8 cellular contexts compared by ENCODE assay signal in genomic region chr17:27466748-27467375, GRCh38. TPM values are rescaled to one million over a fixed set of nuclear protein-coding genes. Genes with fewer than 3 reads are reported as not detected.
DNase-seq lines count a peak whose midpoint lies in the region; ATAC-seq and FAIRE-seq lines count a peak whose summit lies in the region.

No MANE protein-coding gene starts in this region.

- no peak overlapping the region for H3K4me2 ChIP-seq in neuronal stem cell (ENCODE audit: insufficient read depth, low read length, poor library complexity, severe bottlenecking)

- H3K14ac ChIP-seq in neuronal stem cell (ENCODE audit: low read length) = no peak overlapping the region

- H3K4ac ChIP-seq in neuronal stem cell (ENCODE audit: low read length) = no peak overlapping the region

- peaks cover 3% of the 10 kb centered on the region for H3K79me1 ChIP-seq in neuronal stem cell (ENCODE audit: low read depth, low read length)

- no peaks in the 10 kb centered on the region for H3K36me3 ChIP-seq in SK-N-MC (ENCODE audit: insufficient read depth, low read length)
- H3K36me3 ChIP-seq in neuronal stem cell (replicated peaks in 1 of 2; ENCODE audit: control insufficient read depth in 2 of 2, insufficient read depth in 2 of 2, low read length in 2 of 2) = no peaks in the 10 kb centered on the region

- H2AFZ ChIP-seq in neuronal stem cell (ENCODE audit: low read length) = no peak overlapping the region

- H2BK120ac ChIP-seq in neuronal stem cell (ENCODE audit: low read depth, low read length) = no peak overlapping the region

- H3K9me3 ChIP-seq in SK-N-MC (ENCODE audit: low read depth, low read length) = no peaks in the 10 kb centered on the region
- no peaks in the 10 kb centered on the region for H3K9me3 ChIP-seq in neuronal stem cell (replicated peaks in 1 of 2; ENCODE audit: control insufficient read depth in 2 of 2, insufficient read depth in 1 of 2, low read depth in 1 of 2, low read length in 2 of 2)

- H3K23ac ChIP-seq in neuronal stem cell (ENCODE audit: low read depth, low read length, poor library complexity) = no peak overlapping the region

- no peaks in the 10 kb centered on the region for H3K9me3 Mint-ChIP-seq in central memory CD8-positive, alpha-beta T cell

- no peak overlapping the region for H2BK12ac ChIP-seq in neuronal stem cell (ENCODE audit: low read length)

- H3K9ac ChIP-seq in SK-N-MC (ENCODE audit: insufficient read length) (no peak overlapping the region), neuronal stem cell (ENCODE audit: low read depth, low read length, poor library complexity) (no peak overlapping the region)

- no peak overlapping the region for H4K8ac ChIP-seq in neuronal stem cell (ENCODE audit: low read depth, low read length)

- no peak for FAIRE-seq in frontal cortex (lab: Jason Lieb, UNC)

- no CpG with 5 or more reads among the region's 13 CpGs for WGBS in neuronal stem cell (ENCODE audit: extremely low coverage in 2 of 2, insufficient read length in 2 of 2, insufficient replicate concordance in 1 of 2), 2 donors

- H2AK5ac ChIP-seq in neuronal stem cell (ENCODE audit: low read depth, low read length) = no peak overlapping the region

- no peak overlapping the region for H4K91ac ChIP-seq in neuronal stem cell (ENCODE audit: low read depth, low read length, poor library complexity)

- no peak overlapping the region for H3K18ac ChIP-seq in neuronal stem cell (ENCODE audit: low read length)

- H3K27me3 Mint-ChIP-seq in central memory CD8-positive, alpha-beta T cell = no peaks in the 10 kb centered on the region

- peak overlapping the region; percentile 71 for H3K4me3 Mint-ChIP-seq in central memory CD8-positive, alpha-beta T cell

- H3K27ac Mint-ChIP-seq in central memory CD8-positive, alpha-beta T cell (ENCODE audit: low read depth) = peak overlapping the region; percentile 74

- DNase-seq in SK-N-MC (ENCODE audit: low read depth, low spot score) (no peak), frontal cortex (ENCODE audit: low spot score in 2 of 2) (no peak), HuH-7.5 (ENCODE audit: low spot score) (no peak), neuronal stem cell (ENCODE audit: low spot score) (no peak)
- no peak for DNase-seq in central memory CD8-positive, alpha-beta T cell (ENCODE audit: low spot score in 2 of 2)
- DNase-seq in stimulated activated CD8-positive, alpha-beta memory T cell treated with anti-CD3 and anti-CD28 coated beads, Interleukin-4, amount 100 ng/mL, for 48 hours = peak; percentile 84

- H2BK5ac ChIP-seq in neuronal stem cell (ENCODE audit: low read length) = no peak overlapping the region

- H3K27me3 ChIP-seq in neuronal stem cell (ENCODE audit: control insufficient read depth in 3 of 3, insufficient read depth in 3 of 3, low read depth in 1 of 3, low read length in 3 of 3) = no peaks in the 10 kb centered on the region

- H3K4me1 Mint-ChIP-seq in central memory CD8-positive, alpha-beta T cell = peaks cover 72% of the 10 kb centered on the region

- peaks cover 1% of the 10 kb centered on the region for H3K36me3 Mint-ChIP-seq in central memory CD8-positive, alpha-beta T cell (ENCODE audit: insufficient read depth)

- H3K4me3 ChIP-seq in SK-N-MC (no peak overlapping the region), neuronal stem cell (ENCODE audit: low read length in 2 of 2) (no peak overlapping the region)

- H3K4me1 ChIP-seq in neuronal stem cell (ENCODE audit: control insufficient read depth in 2 of 2, insufficient read depth in 1 of 2, low read depth in 1 of 2, low read length in 2 of 2) = peaks cover 2 to 8% of the 10 kb centered on the region in 2 donors

- ATAC-seq in GM18498 (IDR thresholded peaks at IDR 0.05; ENCODE audit: unreplicated experiment) = peak; percentile 76
- peak; percentile 66 for ATAC-seq in HG02571 (IDR thresholded peaks at IDR 0.05; ENCODE audit: unreplicated experiment)
- ATAC-seq in central memory CD8-positive, alpha-beta T cell (replicated peaks; ENCODE audit: extremely low read depth, poor library complexity, severe bottlenecking) = peak; percentile 66

- peak overlapping the region; percentile 64 for H3K27ac ChIP-seq in SK-N-MC
- H3K27ac ChIP-seq in neuronal stem cell (replicated peaks; ENCODE audit: low read length) = no peak overlapping the region

- H2BK15ac ChIP-seq in neuronal stem cell (ENCODE audit: low read length) = no peak overlapping the region

RNA-seq across cellular contexts. Expression of gene KSR1, which starts 10.6 kb away (rescaled TPM):
- total RNA-seq in frontal cortex = 12.6 TPM
- 19.3 TPM for polyA plus RNA-seq in neuronal stem cell (2013, experiment 1 of 2)
- 19.3 TPM for polyA plus RNA-seq in neuronal stem cell (2013, experiment 2 of 2)
